In genomic region chr16:3054965-3055733, GRCh38 we compare ENCODE assay signal across 14 cellular contexts. TPM values are rescaled to one million over a fixed set of nuclear protein-coding genes. Genes with fewer than 3 reads are reported as not detected.
DNase-seq lines count a peak whose midpoint lies in the region; ATAC-seq and TF ChIP-seq lines count a peak whose summit lies in the region.
"Had no signal": no experiment of that assay in that cellular context is flagged by ENCODE, and none has a peak within 500 bp of the region (broad histone marks: within the 10 kb centered on the region; RNA-seq: fewer than 3 reads in every experiment).

No MANE protein-coding gene starts in this region.

- no peak for TF ChIP-seq POLR2A in testis (IDR thresholded peaks at IDR 0.05)

- H3K4me1 ChIP-seq in neural progenitor cell (peaks cover 4% of the 10 kb centered on the region), testis (peaks cover 14% of the 10 kb centered on the region)

- peak overlapping the region; percentile 95 for H3K27ac Mint-ChIP-seq in activated CD8-positive, alpha-beta memory T cell treated with anti-CD3 and anti-CD28 coated beads, Interleukin-2, amount 10 ng/mL, durations not matched to agents 7 days and 5 days
- peak overlapping the region; percentile 96 for H3K27ac Mint-ChIP-seq in activated CD4-positive, alpha-beta memory T cell treated with anti-CD3 and anti-CD28 coated beads, Interleukin-2, amount 10 ng/mL, durations not matched to agents 7 days and 5 days
- H3K27ac Mint-ChIP-seq in neural progenitor cell: no peak overlapping the region

- H2AFZ ChIP-seq in neural progenitor cell (replicated peaks): no peak overlapping the region
- H2AFZ ChIP-seq: hepatocyte had no signal

- no peak overlapping the region for H3K9ac ChIP-seq in neural progenitor cell

- H3F3A ChIP-seq in neural progenitor cell (ENCODE audit: low read depth): peaks cover 5% of the 10 kb centered on the region

- H3K36me3 ChIP-seq in KOPT-K1 (ENCODE audit: insufficient read depth, low read length) (peaks cover 8% of the 10 kb centered on the region; the same call in 1 of the 2 replicates), neural progenitor cell (no peaks in the 10 kb centered on the region), testis (ENCODE audit: low read depth, missing control alignments) (no peaks in the 10 kb centered on the region)
- H3K36me3 ChIP-seq: ovary had no signal

- peak; percentile 86 for DNase-seq in activated CD8-positive, alpha-beta memory T cell treated with anti-CD3 and anti-CD28 coated beads, Interleukin-2, amount 10 ng/mL, durations not matched to agents 7 days and 5 days
- no peak for DNase-seq in activated CD8-positive, alpha-beta memory T cell treated with anti-CD3 and anti-CD28 coated beads for 24 hours
- DNase-seq in activated CD4-positive, alpha-beta memory T cell treated with anti-CD3 and anti-CD28 coated beads, Interleukin-2, amount 10 ng/mL, durations not matched to agents 7 days and 5 days: peak; percentile 76
- DNase-seq in neural progenitor cell (ENCODE audit: low spot score) (no peak), testis (no peak), NCI-H524 treated with DMSO at 0.1 percent for 48 hours (lab: John Stamatoyannopoulos, UW) (no peak), RKO (ENCODE audit: low spot score) (no peak)
- DNase-seq: DND-41, left ventricle myocardium superior, NCI-H2029, OCI-M1, ovary had no signal

- H3K4me3 ChIP-seq in neural progenitor cell: no peak overlapping the region
- H3K4me3 ChIP-seq in testis: no peak overlapping the region
- H3K4me3 ChIP-seq: hepatocyte, ovary had no signal

- peaks cover 16% of the 10 kb centered on the region for H4K20me1 ChIP-seq in neural progenitor cell (ENCODE audit: low read depth)

- no peaks in the 10 kb centered on the region for H3K27me3 Mint-ChIP-seq in activated CD8-positive, alpha-beta memory T cell treated with anti-CD3 and anti-CD28 coated beads, Interleukin-2, amount 10 ng/mL, durations not matched to agents 7 days and 5 days
- no peaks in the 10 kb centered on the region for H3K27me3 Mint-ChIP-seq in activated CD4-positive, alpha-beta memory T cell treated with anti-CD3 and anti-CD28 coated beads, Interleukin-2, amount 10 ng/mL, durations not matched to agents 7 days and 5 days
- peaks cover 12% of the 10 kb centered on the region for H3K27me3 Mint-ChIP-seq in neural progenitor cell (ENCODE audit: insufficient read depth, low read depth)

- H3K9me3 ChIP-seq in KOPT-K1 (ENCODE audit: insufficient read depth, low read length, poor library complexity, severe bottlenecking) (no peaks in the 10 kb centered on the region), neural progenitor cell (ENCODE audit: low read depth) (no peaks in the 10 kb centered on the region), testis (no peaks in the 10 kb centered on the region)
- H3K9me3 ChIP-seq: ovary had no signal

- POLR2A ChIA-PET in activated CD4-positive, alpha-beta memory T cell treated with anti-CD3 and anti-CD28 coated beads, Interleukin-2, amount 10 ng/mL, durations not matched to agents 7 days and 5 days (lab: Charles Lee): interaction anchor here (0.8 to 6.1 kb wide), 11 partner anchors 7 to 79 kb away, joined by 3 to 96 read pairs (median 4); partner anchors contain the start of gene MMP25

- intact Hi-C loops in testis (cut with DNase I; ENCODE audit: low total_unique reads): loop anchor here (5.0 kb wide), 1 partner anchor 72 kb away; no protein-coding TSS in a partner anchor

- no peaks in the 10 kb centered on the region for H3K9me3 Mint-ChIP-seq in activated CD8-positive, alpha-beta memory T cell treated with anti-CD3 and anti-CD28 coated beads, Interleukin-2, amount 10 ng/mL, durations not matched to agents 7 days and 5 days (ENCODE audit: low read depth)
- no peaks in the 10 kb centered on the region for H3K9me3 Mint-ChIP-seq in activated CD4-positive, alpha-beta memory T cell treated with anti-CD3 and anti-CD28 coated beads, Interleukin-2, amount 10 ng/mL, durations not matched to agents 7 days and 5 days
- no peaks in the 10 kb centered on the region for H3K9me3 Mint-ChIP-seq in neural progenitor cell

- H3K27me3 ChIP-seq in neural progenitor cell (peaks cover 42% of the 10 kb centered on the region), testis (no peaks in the 10 kb centered on the region)
- H3K27me3 ChIP-seq: ovary had no signal

- peak overlapping the region; percentile 46 for H3K27ac ChIP-seq in KOPT-K1 (ENCODE audit: low read depth, low read length, poor library complexity, severe bottlenecking)
- H3K27ac ChIP-seq in neural progenitor cell: no peak overlapping the region
- no peak overlapping the region for H3K27ac ChIP-seq in testis
- H3K27ac ChIP-seq: hepatocyte, ovary had no signal

- no peaks in the 10 kb centered on the region for H3K79me2 ChIP-seq in neural progenitor cell (ENCODE audit: low read depth)
- H3K79me2 ChIP-seq: hepatocyte had no signal

- TF ChIP-seq CTCF in neural progenitor cell (IDR thresholded peaks at IDR 0.05) (no peak), testis (IDR thresholded peaks at IDR 0.05) (no peak)

- H3K4me1 Mint-ChIP-seq in activated CD8-positive, alpha-beta memory T cell treated with anti-CD3 and anti-CD28 coated beads, Interleukin-2, amount 10 ng/mL, durations not matched to agents 7 days and 5 days: peaks cover 74% of the 10 kb centered on the region
- peaks cover 77% of the 10 kb centered on the region for H3K4me1 Mint-ChIP-seq in activated CD4-positive, alpha-beta memory T cell treated with anti-CD3 and anti-CD28 coated beads, Interleukin-2, amount 10 ng/mL, durations not matched to agents 7 days and 5 days
- peaks cover 12% of the 10 kb centered on the region for H3K4me1 Mint-ChIP-seq in neural progenitor cell

- H3K36me3 Mint-ChIP-seq in activated CD8-positive, alpha-beta memory T cell treated with anti-CD3 and anti-CD28 coated beads, Interleukin-2, amount 10 ng/mL, durations not matched to agents 7 days and 5 days: peaks cover 64% of the 10 kb centered on the region
- H3K36me3 Mint-ChIP-seq in activated CD4-positive, alpha-beta memory T cell treated with anti-CD3 and anti-CD28 coated beads, Interleukin-2, amount 10 ng/mL, durations not matched to agents 7 days and 5 days (ENCODE audit: low read depth): peaks cover 77% of the 10 kb centered on the region
- H3K36me3 Mint-ChIP-seq in neural progenitor cell: peaks cover 5% of the 10 kb centered on the region

- 81 to 89% methylated on average over 17 of the region's 17 CpGs for WGBS in testis, 2 donors

- no peak overlapping the region for H3K4me2 ChIP-seq in neural progenitor cell
- H3K4me2 ChIP-seq: hepatocyte had no signal

- peak; percentile 25 for ATAC-seq in activated CD8-positive, alpha-beta memory T cell treated with anti-CD3 and anti-CD28 coated beads, Interleukin-2, amount 10 ng/mL, durations not matched to agents 7 days and 5 days
- ATAC-seq: left ventricle myocardium superior had no signal

- H3K4me3 Mint-ChIP-seq in activated CD8-positive, alpha-beta memory T cell treated with anti-CD3 and anti-CD28 coated beads, Interleukin-2, amount 10 ng/mL, durations not matched to agents 7 days and 5 days: peak overlapping the region; percentile 68
- H3K4me3 Mint-ChIP-seq in activated CD4-positive, alpha-beta memory T cell treated with anti-CD3 and anti-CD28 coated beads, Interleukin-2, amount 10 ng/mL, durations not matched to agents 7 days and 5 days: peak overlapping the region; percentile 64
- H3K4me3 Mint-ChIP-seq in neural progenitor cell: peak overlapping the region; percentile 58

- CTCF ChIA-PET in activated CD8-positive, alpha-beta memory T cell treated with anti-CD3 and anti-CD28 coated beads, Interleukin-2, amount 10 ng/mL, durations not matched to agents 7 days and 5 days (lab: Charles Lee): interaction anchor here (0.7 to 14.1 kb wide), 13 partner anchors 7 to 105 kb away, joined by 3 to 346 read pairs (median 4); partner anchors contain the start of genes IL32 and ZNF213
- CTCF ChIA-PET in activated CD4-positive, alpha-beta memory T cell treated with anti-CD3 and anti-CD28 coated beads, Interleukin-2, amount 10 ng/mL, durations not matched to agents 7 days and 5 days (lab: Charles Lee): interaction anchor here (1.2 to 6.3 kb wide), 4 partner anchors 20 to 73 kb away, joined by 5 to 177 read pairs (median 6); no protein-coding TSS in a partner anchor

RNA-seq across cellular contexts. Expression of gene MMP25, which starts 8.8 kb away (rescaled TPM):
- total RNA-seq in activated CD8-positive, alpha-beta memory T cell treated with anti-CD3 and anti-CD28 coated beads, Interleukin-2, amount 10 ng/mL, durations not matched to agents 7 days and 5 days: 10 to 100 TPM; 34.0 to 88.3 TPM
- total RNA-seq in activated CD4-positive, alpha-beta memory T cell treated with anti-CD3 and anti-CD28 coated beads, Interleukin-2, amount 10 ng/mL, durations not matched to agents 7 days and 5 days: 100 to 1,000 TPM; 112 to 117 TPM
- total RNA-seq in neural progenitor cell (ENCODE audit: low replicate concordance) (0.58 and 0.62 TPM in 2 replicates), testis (1 to 10 TPM in 1 of 2 donors, under 1 TPM in 1; 0.62 to 1.5 TPM)
- polyA plus RNA-seq in testis (ENCODE audit: insufficient read depth, low read depth, low replicate concordance): 0.53 TPM
- total RNA-seq: hepatocyte had no signal

RNA-seq across cellular contexts. Expression of gene IL32, which starts 10.3 kb away (rescaled TPM):
- 1,000 to 10,000 TPM; 2,870 to 3,468 TPM for total RNA-seq in activated CD8-positive, alpha-beta memory T cell treated with anti-CD3 and anti-CD28 coated beads, Interleukin-2, amount 10 ng/mL, durations not matched to agents 7 days and 5 days
- total RNA-seq in activated CD4-positive, alpha-beta memory T cell treated with anti-CD3 and anti-CD28 coated beads, Interleukin-2, amount 10 ng/mL, durations not matched to agents 7 days and 5 days: 1,000 to 10,000 TPM; 4,131 to 4,213 TPM
- total RNA-seq in neural progenitor cell (ENCODE audit: low replicate concordance) (1.4 TPM in 1 of 2 replicates, not detected in the other), testis (10 to 100 TPM; 27.1 to 33.0 TPM)
- 62.2 TPM for polyA plus RNA-seq in testis (ENCODE audit: insufficient read depth, low read depth, low replicate concordance)

RNA-seq across cellular contexts. Expression of gene BICDL2, which starts 18.4 kb away (rescaled TPM):
- total RNA-seq in activated CD8-positive, alpha-beta memory T cell treated with anti-CD3 and anti-CD28 coated beads, Interleukin-2, amount 10 ng/mL, durations not matched to agents 7 days and 5 days: under 1 TPM in 1 of 2 experiments, not detected in 1; 0.50 TPM
- total RNA-seq in activated CD4-positive, alpha-beta memory T cell treated with anti-CD3 and anti-CD28 coated beads, Interleukin-2, amount 10 ng/mL, durations not matched to agents 7 days and 5 days: 1 to 10 TPM; 1.4 to 1.9 TPM
- total RNA-seq in neural progenitor cell (ENCODE audit: low replicate concordance) (0.12 TPM in 1 of 2 replicates, not detected in the other), testis (1 to 10 TPM in 1 of 2 donors, under 1 TPM in 1; 0.37 to 1.3 TPM)
- 0.29 TPM for polyA plus RNA-seq in testis (ENCODE audit: insufficient read depth, low read depth, low replicate concordance)
- total RNA-seq: left ventricle myocardium superior had no signal

RNA-seq across cellular contexts. Expression of gene THOC6, which starts 31.3 kb away (rescaled TPM):
- 10 to 100 TPM; 45.6 to 51.5 TPM for total RNA-seq in activated CD8-positive, alpha-beta memory T cell treated with anti-CD3 and anti-CD28 coated beads, Interleukin-2, amount 10 ng/mL, durations not matched to agents 7 days and 5 days
- 10 to 100 TPM; 42.4 TPM for total RNA-seq in activated CD4-positive, alpha-beta memory T cell treated with anti-CD3 and anti-CD28 coated beads, Interleukin-2, amount 10 ng/mL, durations not matched to agents 7 days and 5 days
- total RNA-seq in neural progenitor cell (ENCODE audit: low replicate concordance) (16.6 and 28.6 TPM in 2 replicates), testis (10 to 100 TPM; 17.3 to 27.3 TPM)
- polyA plus RNA-seq in testis (ENCODE audit: insufficient read depth, low read depth, low replicate concordance): 19.6 TPM

RNA-seq across cellular contexts. Expression of gene HCFC1R1, which starts 31.4 kb away (rescaled TPM):
- 10 to 100 TPM; 31.8 to 34.3 TPM for total RNA-seq in activated CD8-positive, alpha-beta memory T cell treated with anti-CD3 and anti-CD28 coated beads, Interleukin-2, amount 10 ng/mL, durations not matched to agents 7 days and 5 days
- 10 to 100 TPM; 37.0 to 43.3 TPM for total RNA-seq in activated CD4-positive, alpha-beta memory T cell treated with anti-CD3 and anti-CD28 coated beads, Interleukin-2, amount 10 ng/mL, durations not matched to agents 7 days and 5 days
- total RNA-seq in neural progenitor cell (ENCODE audit: low replicate concordance): 1.6 and 15.7 TPM in 2 replicates
- 10 to 100 TPM; 30.2 to 39.4 TPM for total RNA-seq in testis
- polyA plus RNA-seq in testis (ENCODE audit: insufficient read depth, low read depth, low replicate concordance): 94.5 TPM

Comparison
In these comparisons a context has a peak if more than half of its experiments do, and no peak if none do; other contexts are left out.
1. DNase-seq: peak in activated CD8-positive, alpha-beta memory T cell treated with anti-CD3 and anti-CD28 coated beads, Interleukin-2, amount 10 ng/mL, durations not matched to agents 7 days and 5 days (single experiment) and activated CD4-positive, alpha-beta memory T cell treated with anti-CD3 and anti-CD28 coated beads, Interleukin-2, amount 10 ng/mL, durations not matched to agents 7 days and 5 days (single experiment); none in activated CD8-positive, alpha-beta memory T cell treated with anti-CD3 and anti-CD28 coated beads for 24 hours (single experiment), neural progenitor cell (single experiment), testis (single experiment), NCI-H524 treated with DMSO at 0.1 percent for 48 hours (single experiment) and RKO (single experiment).
2. RNA of gene MMP25, which starts 8.8 kb away (total RNA-seq): 112 to 117 TPM in activated CD4-positive, alpha-beta memory T cell treated with anti-CD3 and anti-CD28 coated beads, Interleukin-2, amount 10 ng/mL, durations not matched to agents 7 days and 5 days and 34.0 to 88.3 TPM in activated CD8-positive, alpha-beta memory T cell treated with anti-CD3 and anti-CD28 coated beads, Interleukin-2, amount 10 ng/mL, durations not matched to agents 7 days and 5 days; 0.62 to 1.5 TPM in testis and 0.58 to 0.62 TPM in neural progenitor cell; every median in the first group is over 10 times any median in the second.
3. RNA of gene IL32, which starts 10.3 kb away (total RNA-seq): 4,131 to 4,213 TPM in activated CD4-positive, alpha-beta memory T cell treated with anti-CD3 and anti-CD28 coated beads, Interleukin-2, amount 10 ng/mL, durations not matched to agents 7 days and 5 days and 2,870 to 3,468 TPM in activated CD8-positive, alpha-beta memory T cell treated with anti-CD3 and anti-CD28 coated beads, Interleukin-2, amount 10 ng/mL, durations not matched to agents 7 days and 5 days; 27.1 to 33.0 TPM in testis and 1.4 TPM in neural progenitor cell; every median in the first group is over 10 times any median in the second.
4. Peak in every context shown above with its lines, with median percentiles within 50 percentile points of each other: H3K4me3 Mint-ChIP-seq.